ENCODE assay signal across 8 cellular contexts in the genomic region with DNA sequence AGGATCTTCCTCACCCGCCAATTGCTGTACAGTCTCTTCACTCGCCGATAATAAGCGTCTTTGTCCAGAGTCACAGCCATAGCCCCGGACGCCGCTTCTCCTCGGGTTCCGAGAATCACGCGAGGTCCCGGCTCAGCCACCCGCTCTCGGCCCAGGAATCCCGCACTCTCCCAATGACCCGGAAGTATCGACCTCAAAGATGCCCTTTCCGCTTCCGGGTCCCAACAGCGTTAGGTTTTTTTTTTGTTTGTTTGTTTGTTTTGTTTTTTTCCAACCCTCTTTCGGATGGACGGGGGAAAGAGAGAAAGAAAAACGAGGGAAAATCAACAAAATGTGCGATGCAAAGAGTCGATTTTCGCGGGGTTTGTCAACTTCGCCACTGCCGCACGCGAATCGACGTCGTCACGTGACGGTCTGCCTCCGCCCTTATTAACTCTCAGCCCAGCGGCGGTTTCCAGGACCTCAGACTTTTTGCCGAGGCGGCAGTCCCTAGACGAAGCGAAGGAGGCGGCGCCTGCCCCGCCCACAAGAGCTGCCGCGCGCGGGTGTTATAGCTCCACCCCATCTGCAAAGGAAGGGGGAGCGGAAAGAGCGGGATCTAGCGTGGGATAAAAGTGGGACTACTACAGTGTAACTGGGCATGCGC. TPM values are rescaled to one million over a fixed set of nuclear protein-coding genes. Genes with fewer than 3 reads are reported as not detected.
DNase-seq lines count a peak whose midpoint lies in the region; ATAC-seq and TF ChIP-seq lines count a peak whose summit lies in the region.

SUPT16H (minus strand) TSS at position 172 of the 646 bp plus-strand sequence; CDS start at position 80, 92 bp downstream.

- H3K4me3 ChIP-seq in epithelial cell of esophagus (ENCODE audit: low read length) (peak within 1 kb of the TSS; percentile 93), mucosa of descending colon (peak within 1 kb of the TSS; percentile 49)

- no peaks in the 10 kb centered on the region for H3K9me3 ChIP-seq in mucosa of descending colon

- intact Hi-C loops in mucosa of descending colon (cut with DNase I, micrococcal nuclease), result no loop called here

- H3K4me3 Mint-ChIP-seq in IgD-negative memory B cell, result peak within 1 kb of the TSS; percentile 93 to 99 (median 98)

- TF ChIP-seq CTCF in epithelial cell of esophagus (IDR thresholded peaks at IDR 0.05; ENCODE audit: insufficient read depth, low read depth, low read length, missing control alignments) (no peak), mucosa of descending colon (IDR thresholded peaks at IDR 0.05) (no peak)

- no peaks in the 10 kb centered on the region for H3K27me3 Mint-ChIP-seq in IgD-negative memory B cell

- H3K9me3 Mint-ChIP-seq in IgD-negative memory B cell, result no peaks in the 10 kb centered on the region

- DNase-seq in DMS 273 treated with DMSO at 0.1 percent for 48 hours (lab: John Stamatoyannopoulos, UW) (peak; percentile 96), OCI-M2 (lab: John Stamatoyannopoulos, UW; ENCODE audit: unreplicated experiment) (peak; percentile 88), activated T-cell treated with anti-CD3 and anti-CD28 coated beads for 4 hours (peak; percentile 89), epithelial cell of esophagus (ENCODE audit: low read depth) (peak; percentile 95), mucosa of descending colon (peak; percentile 96 to 98 (median 97))
- peak; percentile 92 for DNase-seq in stimulated activated CD8-positive, alpha-beta memory T cell treated with anti-CD3 and anti-CD28 coated beads, Interleukin-4, amount 100 ng/mL, for 24 hours (ENCODE audit: low read depth)

- peaks cover 3% of the 10 kb centered on the region for H3K36me3 Mint-ChIP-seq in IgD-negative memory B cell

- H3K4me1 Mint-ChIP-seq in IgD-negative memory B cell, result peaks cover 29 to 34% (median 30%) of the 10 kb centered on the region in 3 donors

- no peaks in the 10 kb centered on the region for H3K36me3 ChIP-seq in mucosa of descending colon (ENCODE audit: low read depth)

- peak; percentile 91 for ATAC-seq in GM21529 (IDR thresholded peaks at IDR 0.05; ENCODE audit: unreplicated experiment)
- ATAC-seq in mucosa of descending colon, result peak; percentile 98

- H3K27ac Mint-ChIP-seq in IgD-negative memory B cell, result peak within 1 kb of the TSS; percentile 97 to 100 (median 99)

- peaks cover 14% of the 10 kb centered on the region for H3K4me1 ChIP-seq in mucosa of descending colon (ENCODE audit: low read depth)

RNA-seq across cellular contexts. Expression of gene SUPT16H, which starts in this region (rescaled TPM):
- polyA plus RNA-seq in IgD-negative memory B cell, result 66.7 TPM
- 10 to 100 TPM; 36.5 to 63.3 (median 48.1) TPM for total RNA-seq in mucosa of descending colon

Comparison
In these comparisons a context has a peak if more than half of its experiments do, and no peak if none do; other contexts are left out.
1. Peak in every context shown above with its lines: DNase-seq, ATAC-seq and H3K4me3 ChIP-seq.